In the genomic region with DNA sequence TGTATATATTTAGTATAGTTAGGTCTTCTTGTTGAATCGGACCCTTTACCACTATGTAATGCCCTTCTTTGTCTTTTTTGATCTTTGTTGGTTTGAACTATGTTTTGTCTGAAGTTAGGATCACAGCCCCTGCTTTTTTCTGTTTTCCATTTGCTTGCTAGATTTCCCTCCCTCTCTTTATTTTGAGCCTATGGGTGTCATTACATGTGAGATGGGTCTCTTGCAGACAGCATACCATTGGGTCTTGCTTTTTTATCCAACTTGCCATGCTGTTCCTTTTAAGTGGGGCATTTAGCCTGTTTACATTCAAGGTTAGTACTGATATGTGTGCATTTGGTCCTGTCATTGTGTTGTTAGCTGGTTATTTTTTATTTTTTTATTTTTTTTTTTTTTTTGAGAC, we compare ENCODE assay signal across 36 cellular contexts.
"Had no signal": no experiment of that assay in that cellular context is flagged by ENCODE, and none has a peak within 500 bp of the region (broad histone marks: within the 10 kb centered on the region; RNA-seq: fewer than 3 reads in every experiment).

No MANE protein-coding gene starts in this region.

- H3K27me3 ChIP-seq: MG63 had no signal

- H3K9me3 ChIP-seq: MG63 had no signal

- DNase-seq: Karpas-422, Kasumi-1, MG63, MM.1S, MV-4-11, NCI-H1048, NCI-H1092, NCI-H1092 treated with DMSO at 0.1 percent for 48 hours, NCI-H1105, NCI-H1105 treated with DMSO at 0.1 percent for 48 hours, NCI-H1417, NCI-H1417 treated with DMSO at 0.1 percent for 48 hours, NCI-H1436, NCI-H1436 treated with DMSO at 0.1 percent for 48 hours, NCI-H146, NCI-H1694, NCI-H1694 treated with DMSO at 0.1 percent for 48 hours, NCI-H187, NCI-H187 treated with DMSO at 0.1 percent for 48 hours, NCI-H1930, NCI-H2029, NCI-H2029 treated with DMSO at 0.1 percent for 48 hours, NCI-H2081, NCI-H2081 treated with DMSO at 0.1 percent for 48 hours, NCI-H2107, NCI-H2171, NCI-H2171 treated with DMSO at 0.1 percent for 48 hours, NCI-H2227 treated with DMSO at 0.1 percent for 48 hours, NCI-H226, NCI-H345, NCI-H446, NCI-H446 treated with DMSO at 0.1 percent for 48 hours, NCI-H510A, NCI-H510A treated with DMSO at 0.1 percent for 48 hours, NCI-H524 had no signal

- H3K9ac ChIP-seq: KMS-11 had no signal

- H3K4me3 ChIP-seq: MG63 had no signal

- H3K27ac ChIP-seq: KMS-11 had no signal

- H3K36me3 ChIP-seq: MG63 had no signal
